In genomic region chr7:36287371-36288241, GRCh38 we compare ENCODE assay signal across 8 cellular contexts.
A peak's percentile ranks its signal among the peaks of the same experiment; 100 is the strongest.
DNase-seq lines count a peak whose midpoint lies in the region; TF ChIP-seq lines count a peak whose summit lies in the region.

No MANE protein-coding gene starts in this region.

- peak; percentile 15 for DNase-seq in stimulated activated CD4-positive, alpha-beta T cell treated with anti-CD3 and anti-CD28 coated beads, Interleukin-12 subunit alpha, Interleukin-12 subunit beta, amount 100 ng/mL, for 4 hours
- DNase-seq in stimulated activated CD4-positive, alpha-beta T cell treated with anti-CD3 and anti-CD28 coated beads, Interleukin-2, amount 100 ng/mL, for 48 hours = no peak
- peak; percentile 75 for DNase-seq in NAMALWA (ENCODE audit: low spot score)
- DNase-seq in activated T-cell treated with anti-CD3 and anti-CD28 coated beads, Interleukin-2, amount 50 U/mL, for 48 hours = peak; percentile 59 to 65
- DNase-seq in SIG-M5 treated with dmso at 0.1 percent for 504 hours (lab: John Stamatoyannopoulos, UW; ENCODE audit: unreplicated experiment) = no peak
- DNase-seq in amniotic stem cell (lab: John Stamatoyannopoulos, UW) = no peak
- DNase-seq in T-helper 9 cell = no peak

- H3K9me3 Mint-ChIP-seq in nephron = no peaks in the 10 kb centered on the region

- H3K36me3 Mint-ChIP-seq in nephron (ENCODE audit: low read depth) = peaks cover 26% of the 10 kb centered on the region

- no peak for TF ChIP-seq CTCF in nephron (IDR thresholded peaks at IDR 0.05; ENCODE audit: unreplicated experiment in 3 of 3)

- H3K4me1 Mint-ChIP-seq in nephron = peaks cover 37% of the 10 kb centered on the region

- H3K27ac Mint-ChIP-seq in nephron = peak overlapping the region in 2 of 3 experiments; percentile 44 to 48

- no peak overlapping the region for H3K4me3 Mint-ChIP-seq in nephron

- peaks cover 13% of the 10 kb centered on the region for H3K27me3 Mint-ChIP-seq in nephron (ENCODE audit: low read depth)

Comparison
In these comparisons a context has a peak if more than half of its experiments do, and no peak if none do; other contexts are left out.
1. DNase-seq: peak in stimulated activated CD4-positive, alpha-beta T cell treated with anti-CD3 and anti-CD28 coated beads, Interleukin-12 subunit alpha, Interleukin-12 subunit beta, amount 100 ng/mL, for 4 hours (single experiment), NAMALWA (single experiment) and activated T-cell treated with anti-CD3 and anti-CD28 coated beads, Interleukin-2, amount 50 U/mL, for 48 hours (2 of 2); none in stimulated activated CD4-positive, alpha-beta T cell treated with anti-CD3 and anti-CD28 coated beads, Interleukin-2, amount 100 ng/mL, for 48 hours (0 of 2), SIG-M5 treated with dmso at 0.1 percent for 504 hours (single experiment), amniotic stem cell (single experiment) and T-helper 9 cell (single experiment).